ENCODE assay signal across 1 cellular context in genomic region chr3:190513409-190514162, GRCh38.
TF ChIP-seq lines count a peak whose summit lies in the region.

TSS of gene IL1RAP (plus strand) at chr3:190514085. CDS start at chr3:190564290, 50,205 bp downstream.

TF ChIP-seq in HepG2, 621 proteins besides CTCF, POLR2A, EP300 and RAD21 (continued from another document):
- TF ChIP-seq ZNF558 (CRISPR knock-in tag; IDR thresholded peaks at IDR 0.05; ENCODE audit: borderline replicate concordance) (peak; percentile 66; the same call in 1 of the 2 replicates), USF2 (IDR thresholded peaks at IDR 0.05; ENCODE audit: low read depth, low read length) (no peak), USF2 (CRISPR knock-in tag; IDR thresholded peaks at IDR 0.05; ENCODE audit: borderline replicate concordance) (no peak), RBAK (CRISPR knock-in tag; IDR thresholded peaks at IDR 0.05) (no peak), NFE2L1 (CRISPR knock-in tag; IDR thresholded peaks at IDR 0.05; ENCODE audit: borderline replicate concordance) (no peak), RFX3 (CRISPR knock-in tag; IDR thresholded peaks at IDR 0.05) (no peak), HMG20A (CRISPR knock-in tag; IDR thresholded peaks at IDR 0.05; ENCODE audit: borderline replicate concordance) (peak; percentile 70; the same call in 1 of the 2 replicates), ZNF296 (CRISPR knock-in tag; conservative IDR thresholded peaks at IDR 0.05) (no peak), CHCHD3 (CRISPR knock-in tag; IDR thresholded peaks at IDR 0.05) (no peak), CCDC6 (CRISPR knock-in tag; IDR thresholded peaks at IDR 0.05) (peak; percentile 90), NFYC (CRISPR knock-in tag; IDR thresholded peaks at IDR 0.05) (peak; percentile 62), ZBTB21 (CRISPR knock-in tag; IDR thresholded peaks at IDR 0.05) (no peak), MAX (IDR thresholded peaks at IDR 0.05) (peak; percentile 91), ZNF709 (CRISPR knock-in tag; IDR thresholded peaks at IDR 0.05) (peak; percentile 83), JUNB (CRISPR knock-in tag; IDR thresholded peaks at IDR 0.05; ENCODE audit: borderline replicate concordance) (peak; percentile 48; the same call in 1 of the 2 replicates), PBX2 (CRISPR knock-in tag; IDR thresholded peaks at IDR 0.05) (no peak), ZNF17 (CRISPR knock-in tag; IDR thresholded peaks at IDR 0.05) (no peak), ZNF451 (CRISPR knock-in tag; IDR thresholded peaks at IDR 0.05) (peak; percentile 75), MTF1 (CRISPR knock-in tag; IDR thresholded peaks at IDR 0.05) (peak; percentile 18; the same call in 1 of the 2 replicates), EED (CRISPR knock-in tag; IDR thresholded peaks at IDR 0.05) (peak; percentile 88; the same call in 1 of the 2 replicates), FOXM1 (CRISPR knock-in tag; IDR thresholded peaks at IDR 0.05) (no peak), RFXAP (CRISPR knock-in tag; IDR thresholded peaks at IDR 0.05; ENCODE audit: borderline replicate concordance) (peak; percentile 81; the same call in 1 of the 2 replicates), SYNCRIP (IDR thresholded peaks at IDR 0.05; ENCODE audit: insufficient read depth, low read depth, low read length) (no peak), GTF3A (CRISPR knock-in tag; conservative IDR thresholded peaks at IDR 0.05) (no peak), KLF11 (CRISPR knock-in tag; IDR thresholded peaks at IDR 0.05) (no peak), ZNF20 (CRISPR knock-in tag; IDR thresholded peaks at IDR 0.05) (no peak), HNRNPLL (IDR thresholded peaks at IDR 0.05; ENCODE audit: low read depth, low read length, poor library complexity, severe bottlenecking) (peak; percentile 85), ZZZ3 (CRISPR knock-in tag; IDR thresholded peaks at IDR 0.05; ENCODE audit: borderline replicate concordance) (no peak), KLF15 (CRISPR knock-in tag; IDR thresholded peaks at IDR 0.05; ENCODE audit: borderline replicate concordance) (no peak), IRF2 (CRISPR knock-in tag; IDR thresholded peaks at IDR 0.05) (peak; percentile 91), ZFP1 (CRISPR knock-in tag; IDR thresholded peaks at IDR 0.05) (no peak), HNF4G (IDR thresholded peaks at IDR 0.05; ENCODE audit: borderline replicate concordance, low read depth, low read length) (no peak), HNF4G (CRISPR knock-in tag; IDR thresholded peaks at IDR 0.05; ENCODE audit: borderline replicate concordance, low read depth) (peak; percentile 68; the same call in 1 of the 2 replicates), ZFY (CRISPR knock-in tag; IDR thresholded peaks at IDR 0.05) (peak; percentile 80; the same call in 1 of the 2 replicates), MTF2 (CRISPR knock-in tag; IDR thresholded peaks at IDR 0.05; ENCODE audit: borderline replicate concordance) (peak; percentile 83), ZNF503 (CRISPR knock-in tag; IDR thresholded peaks at IDR 0.05) (peak; percentile 55; the same call in 1 of the 2 replicates), ZNF234 (CRISPR knock-in tag; conservative IDR thresholded peaks at IDR 0.05) (0 out of 2 replicates have a peak, but pooled peaks have one; percentile 44), ZNF773 (CRISPR knock-in tag; IDR thresholded peaks at IDR 0.05; ENCODE audit: borderline replicate concordance) (peak; percentile 60; the same call in 1 of the 2 replicates), TEAD3 (CRISPR knock-in tag; optimal IDR thresholded peaks at IDR 0.05; ENCODE audit: borderline replicate concordance) (no peak), MYPOP (CRISPR knock-in tag; IDR thresholded peaks at IDR 0.05) (peak; percentile 97), ZNF639 (CRISPR knock-in tag; conservative IDR thresholded peaks at IDR 0.05) (peak; percentile 81), ATF6 (CRISPR knock-in tag; conservative IDR thresholded peaks at IDR 0.05) (no peak), ZNF263 (CRISPR knock-in tag; IDR thresholded peaks at IDR 0.05) (no peak), ZNF138 (CRISPR knock-in tag; IDR thresholded peaks at IDR 0.05; ENCODE audit: low read depth) (0 out of 2 replicates have a peak, but pooled peaks have one; percentile 35), NR2F6 (IDR thresholded peaks at IDR 0.05) (no peak), NR2F6 (CRISPR knock-in tag; IDR thresholded peaks at IDR 0.05) (peak; percentile 62; the same call in 1 of the 2 replicates)
TF ChIP-seq in HepG2: peak in this region for 287.
